23 cellular contexts compared by ENCODE assay signal in genomic region chr22:48872271-48873260, GRCh38.
DNase-seq lines count a peak whose midpoint lies in the region; ATAC-seq and TF ChIP-seq lines count a peak whose summit lies in the region.
"Had no signal": no experiment of that assay in that cellular context is flagged by ENCODE, and none has a peak within 500 bp of the region (broad histone marks: within the 10 kb centered on the region; RNA-seq: fewer than 3 reads in every experiment).

No MANE protein-coding gene starts in this region.

- CTCF ChIA-PET in activated naive CD4-positive, alpha-beta T cell treated with anti-CD3 and anti-CD28 coated beads, Interleukin-2, amount 10 ng/mL, durations not matched to agents 7 days and 5 days (lab: Charles Lee), result no interaction called here
- CTCF ChIA-PET in activated naive CD4-positive, alpha-beta T cell treated with anti-CD3 and anti-CD28 coated beads for 36 hours (lab: Charles Lee), result no interaction called here
- CTCF ChIA-PET in RWPE1 (lab: Yijun Ruan, JAX), result no interaction called here

- no peak overlapping the region for H3K9ac ChIP-seq in neural cell (ENCODE audit: low read length)

- no peak for TF ChIP-seq EP300 in neural cell (conservative IDR thresholded peaks at IDR 0.05; ENCODE audit: poor library complexity, severe bottlenecking)

- no peaks in the 10 kb centered on the region for H3K36me3 ChIP-seq in neural cell (ENCODE audit: insufficient read depth, low read length)
- no peaks in the 10 kb centered on the region for H3K36me3 ChIP-seq in upper lobe of right lung
- no peaks in the 10 kb centered on the region for H3K36me3 ChIP-seq in gastrocnemius medialis

- POLR2A ChIA-PET in RWPE1 (lab: Yijun Ruan, JAX; ENCODE audit: low non-redundant PET), result no interaction called here

- H3K27me3 ChIP-seq in neural cell (ENCODE audit: insufficient read depth, low read depth, low read length) (no peaks in the 10 kb centered on the region), upper lobe of right lung (peaks cover 15% of the 10 kb centered on the region), gastrocnemius medialis (no peaks in the 10 kb centered on the region)

- H3K79me2 ChIP-seq in neural cell (replicated peaks; ENCODE audit: insufficient read depth, low read length), result no peaks in the 10 kb centered on the region

- no peaks in the 10 kb centered on the region for H3F3A ChIP-seq in neural cell (ENCODE audit: insufficient read depth, low read length, poor library complexity, severe bottlenecking)

- TF ChIP-seq CTCF in chondrocyte (IDR thresholded peaks at IDR 0.05), result no peak
- no peak for TF ChIP-seq CTCF in neural cell (IDR thresholded peaks at IDR 0.05; ENCODE audit: poor library complexity, severe bottlenecking)
- TF ChIP-seq CTCF in upper lobe of right lung (IDR thresholded peaks at IDR 0.05), result no peak
- no peak for TF ChIP-seq CTCF in gastrocnemius medialis (IDR thresholded peaks at IDR 0.05 in 4 of 5, conservative IDR thresholded peaks at IDR 0.05 in 1 of 5)
- TF ChIP-seq CTCF in RWPE1 (conservative IDR thresholded peaks at IDR 0.05; ENCODE audit: low read depth), result no peak

- no peaks in the 10 kb centered on the region for H3K4me1 ChIP-seq in upper lobe of right lung
- no peaks in the 10 kb centered on the region for H3K4me1 ChIP-seq in gastrocnemius medialis
- H3K4me1 ChIP-seq: Caco-2 had no signal

- DNase-seq in activated naive CD4-positive, alpha-beta T cell treated with anti-CD3 and anti-CD28 coated beads, Interleukin-2, amount 10 ng/mL, durations not matched to agents 7 days and 5 days, result peak; percentile 11
- DNase-seq in activated naive CD4-positive, alpha-beta T cell treated with anti-CD3 and anti-CD28 coated beads for 36 hours, result no peak
- DNase-seq in chondrocyte (ENCODE audit: low spot score) (peak; percentile 73), upper lobe of right lung (peak; percentile 47), gastrocnemius medialis (no peak), RWPE1 (ENCODE audit: low spot score) (no peak)
- DNase-seq in stimulated activated naive CD4-positive, alpha-beta T cell (lab: John Stamatoyannopoulos, UW), result no peak
- DNase-seq: 8988T; EL; MM.1S; NCI-H1092; NCI-H146; NCI-H2081; NCI-H2171 treated with DMSO at 0.1 percent for 48 hours; NCI-H748 treated with DMSO at 0.1 percent for 48 hours; NK-92 treated with Interleukin-12 subunit alpha and Interleukin-12 subunit beta, amount 100 ng/mL, for 24 hours; SIG-M5 had no signal

- in situ Hi-C loops in gastrocnemius medialis (cut with MboI; ENCODE audit: low sequenced_read_pairs in 4 of 4), result no loop called here

- H3K9me2 ChIP-seq in neural cell (ENCODE audit: insufficient read depth, low read length), result no peaks in the 10 kb centered on the region

- H3K9me3 Mint-ChIP-seq in activated naive CD4-positive, alpha-beta T cell treated with anti-CD3 and anti-CD28 coated beads, Interleukin-2, amount 10 ng/mL, durations not matched to agents 7 days and 5 days, result peaks cover 5% of the 10 kb centered on the region
- peaks cover 5% of the 10 kb centered on the region for H3K9me3 Mint-ChIP-seq in activated naive CD4-positive, alpha-beta T cell treated with anti-CD3 and anti-CD28 coated beads for 36 hours
- H3K9me3 Mint-ChIP-seq in chondrocyte (ENCODE audit: low read depth), result no peaks in the 10 kb centered on the region

- H3K9me3 ChIP-seq in neural cell (ENCODE audit: low read length) (no peaks in the 10 kb centered on the region), upper lobe of right lung (no peaks in the 10 kb centered on the region), gastrocnemius medialis (no peaks in the 10 kb centered on the region)
- H3K9me3 ChIP-seq: Caco-2 had no signal

- no peaks in the 10 kb centered on the region for H3K4me1 Mint-ChIP-seq in activated naive CD4-positive, alpha-beta T cell treated with anti-CD3 and anti-CD28 coated beads, Interleukin-2, amount 10 ng/mL, durations not matched to agents 7 days and 5 days
- no peaks in the 10 kb centered on the region for H3K4me1 Mint-ChIP-seq in activated naive CD4-positive, alpha-beta T cell treated with anti-CD3 and anti-CD28 coated beads for 36 hours (ENCODE audit: low read depth)
- H3K4me1 Mint-ChIP-seq in chondrocyte (ENCODE audit: low read depth), result no peaks in the 10 kb centered on the region
- H3K4me1 Mint-ChIP-seq: B cell had no signal

- no peak for TF ChIP-seq POLR2A in gastrocnemius medialis (IDR thresholded peaks at IDR 0.05)

- H3K4me3 ChIP-seq in neural cell (ENCODE audit: low read length) (peak overlapping the region; percentile 0), upper lobe of right lung (no peak overlapping the region), gastrocnemius medialis (no peak overlapping the region)
- H3K4me3 ChIP-seq: GM12878 had no signal

- H3K27ac ChIP-seq in neural cell (ENCODE audit: low read length), result no peak overlapping the region
- H3K27ac ChIP-seq in upper lobe of right lung, result no peak overlapping the region
- no peak overlapping the region for H3K27ac ChIP-seq in gastrocnemius medialis
- H3K27ac ChIP-seq in RWPE1, result no peak overlapping the region

- no peaks in the 10 kb centered on the region for H3K27me3 Mint-ChIP-seq in activated naive CD4-positive, alpha-beta T cell treated with anti-CD3 and anti-CD28 coated beads, Interleukin-2, amount 10 ng/mL, durations not matched to agents 7 days and 5 days
- peaks cover 22% of the 10 kb centered on the region for H3K27me3 Mint-ChIP-seq in activated naive CD4-positive, alpha-beta T cell treated with anti-CD3 and anti-CD28 coated beads for 36 hours (ENCODE audit: low read depth)
- H3K27me3 Mint-ChIP-seq in chondrocyte (ENCODE audit: low read depth), result peaks cover 27% of the 10 kb centered on the region
- H3K27me3 Mint-ChIP-seq: B cell had no signal

- no peaks in the 10 kb centered on the region for H3K36me3 Mint-ChIP-seq in activated naive CD4-positive, alpha-beta T cell treated with anti-CD3 and anti-CD28 coated beads, Interleukin-2, amount 10 ng/mL, durations not matched to agents 7 days and 5 days
- H3K36me3 Mint-ChIP-seq in activated naive CD4-positive, alpha-beta T cell treated with anti-CD3 and anti-CD28 coated beads for 36 hours (ENCODE audit: low read depth), result peaks cover 1% of the 10 kb centered on the region
- no peaks in the 10 kb centered on the region for H3K36me3 Mint-ChIP-seq in chondrocyte (ENCODE audit: low read depth)

- no peak overlapping the region for H3K27ac Mint-ChIP-seq in activated naive CD4-positive, alpha-beta T cell treated with anti-CD3 and anti-CD28 coated beads, Interleukin-2, amount 10 ng/mL, durations not matched to agents 7 days and 5 days
- no peak overlapping the region for H3K27ac Mint-ChIP-seq in activated naive CD4-positive, alpha-beta T cell treated with anti-CD3 and anti-CD28 coated beads for 36 hours
- H3K27ac Mint-ChIP-seq in chondrocyte (ENCODE audit: unreplicated experiment), result no peak overlapping the region
- H3K27ac Mint-ChIP-seq: B cell; CD4-positive, alpha-beta T cell had no signal

- no peaks in the 10 kb centered on the region for H4K20me1 ChIP-seq in neural cell (ENCODE audit: insufficient read depth)

- intact Hi-C loops in activated naive CD4-positive, alpha-beta T cell treated with anti-CD3 and anti-CD28 coated beads for 36 hours (cut with micrococcal nuclease), result no loop called here
- intact Hi-C loops in upper lobe of right lung (cut with DNase I) (no loop called here), gastrocnemius medialis (cut with DNase I; ENCODE audit: low total_unique reads) (no loop called here)

- ATAC-seq in upper lobe of right lung, result no peak
- ATAC-seq in gastrocnemius medialis, result no peak
- ATAC-seq: GM12878, HCT116 had no signal

- no peak overlapping the region for H3K4me2 ChIP-seq in neural cell (ENCODE audit: low read length)

- TF ChIP-seq RAD21 in neural cell (conservative IDR thresholded peaks at IDR 0.05), result no peak

- no peak overlapping the region for H3K4me3 Mint-ChIP-seq in activated naive CD4-positive, alpha-beta T cell treated with anti-CD3 and anti-CD28 coated beads, Interleukin-2, amount 10 ng/mL, durations not matched to agents 7 days and 5 days
- no peak overlapping the region for H3K4me3 Mint-ChIP-seq in activated naive CD4-positive, alpha-beta T cell treated with anti-CD3 and anti-CD28 coated beads for 36 hours
- H3K4me3 Mint-ChIP-seq in chondrocyte (ENCODE audit: unreplicated experiment), result no peak overlapping the region
- H3K4me3 Mint-ChIP-seq: B cell; CD4-positive, alpha-beta T cell had no signal

- H2AFZ ChIP-seq in neural cell (ENCODE audit: low read depth, low read length), result no peak overlapping the region

TF ChIP-seq in neural cell, 6 proteins besides CTCF, POLR2A, EP300 and RAD21:
- TF ChIP-seq EZH2 (IDR thresholded peaks at IDR 0.05; ENCODE audit: borderline replicate concordance, insufficient read depth, low read length, poor library complexity, severe bottlenecking) (no peak), POLR2AphosphoS5 (IDR thresholded peaks at IDR 0.05) (no peak), TAF1 (IDR thresholded peaks at IDR 0.05; ENCODE audit: low read depth) (no peak), SMC3 (conservative IDR thresholded peaks at IDR 0.05; ENCODE audit: poor library complexity) (no peak), MXI1 (conservative IDR thresholded peaks at IDR 0.05; ENCODE audit: poor library complexity, severe bottlenecking) (no peak)
- TF ChIP-seq, protein P1, sequence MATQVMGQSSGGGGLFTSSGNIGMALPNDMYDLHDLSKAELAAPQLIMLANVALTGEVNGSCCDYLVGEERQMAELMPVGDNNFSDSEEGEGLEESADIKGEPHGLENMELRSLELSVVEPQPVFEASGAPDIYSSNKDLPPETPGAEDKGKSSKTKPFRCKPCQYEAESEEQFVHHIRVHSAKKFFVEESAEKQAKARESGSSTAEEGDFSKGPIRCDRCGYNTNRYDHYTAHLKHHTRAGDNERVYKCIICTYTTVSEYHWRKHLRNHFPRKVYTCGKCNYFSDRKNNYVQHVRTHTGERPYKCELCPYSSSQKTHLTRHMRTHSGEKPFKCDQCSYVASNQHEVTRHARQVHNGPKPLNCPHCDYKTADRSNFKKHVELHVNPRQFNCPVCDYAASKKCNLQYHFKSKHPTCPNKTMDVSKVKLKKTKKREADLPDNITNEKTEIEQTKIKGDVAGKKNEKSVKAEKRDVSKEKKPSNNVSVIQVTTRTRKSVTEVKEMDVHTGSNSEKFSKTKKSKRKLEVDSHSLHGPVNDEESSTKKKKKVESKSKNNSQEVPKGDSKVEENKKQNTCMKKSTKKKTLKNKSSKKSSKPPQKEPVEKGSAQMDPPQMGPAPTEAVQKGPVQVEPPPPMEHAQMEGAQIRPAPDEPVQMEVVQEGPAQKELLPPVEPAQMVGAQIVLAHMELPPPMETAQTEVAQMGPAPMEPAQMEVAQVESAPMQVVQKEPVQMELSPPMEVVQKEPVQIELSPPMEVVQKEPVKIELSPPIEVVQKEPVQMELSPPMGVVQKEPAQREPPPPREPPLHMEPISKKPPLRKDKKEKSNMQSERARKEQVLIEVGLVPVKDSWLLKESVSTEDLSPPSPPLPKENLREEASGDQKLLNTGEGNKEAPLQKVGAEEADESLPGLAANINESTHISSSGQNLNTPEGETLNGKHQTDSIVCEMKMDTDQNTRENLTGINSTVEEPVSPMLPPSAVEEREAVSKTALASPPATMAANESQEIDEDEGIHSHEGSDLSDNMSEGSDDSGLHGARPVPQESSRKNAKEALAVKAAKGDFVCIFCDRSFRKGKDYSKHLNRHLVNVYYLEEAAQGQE (IDR thresholded peaks at IDR 0.05; ENCODE audit: borderline replicate concordance), result no peak

Comparison
In these comparisons a context has a peak if more than half of its experiments do, and no peak if none do; other contexts are left out.
1. DNase-seq: peak in activated naive CD4-positive, alpha-beta T cell treated with anti-CD3 and anti-CD28 coated beads, Interleukin-2, amount 10 ng/mL, durations not matched to agents 7 days and 5 days (single experiment), chondrocyte (single experiment) and upper lobe of right lung (single experiment); none in activated naive CD4-positive, alpha-beta T cell treated with anti-CD3 and anti-CD28 coated beads for 36 hours (single experiment), gastrocnemius medialis (0 of 2), RWPE1 (single experiment) and stimulated activated naive CD4-positive, alpha-beta T cell (0 of 6).